In genomic region chr3:46673151-46674030, GRCh38 we compare ENCODE assay signal across 24 cellular contexts. TPM values are rescaled to one million over a fixed set of nuclear protein-coding genes. Genes with fewer than 3 reads are reported as not detected.
A peak's percentile ranks its signal among the peaks of the same experiment; 100 is the strongest.
DNase-seq lines count a peak whose midpoint lies in the region; ATAC-seq and TF ChIP-seq lines count a peak whose summit lies in the region.
"Had no signal": no experiment of that assay in that cellular context is flagged by ENCODE, and none has a peak within 500 bp of the region (broad histone marks: within the 10 kb centered on the region; RNA-seq: fewer than 3 reads in every experiment).

No MANE protein-coding gene starts in this region.

- intact Hi-C loops in Right ventricle myocardium inferior (cut with DNase I) (no loop called here), heart right ventricle (cut with DNase I) (no loop called here), adrenal gland (cut with DNase I) (no loop called here), stomach (cut with DNase I; ENCODE audit: low total_unique reads) (no loop called here)

- H3K27ac Mint-ChIP-seq in type B pancreatic cell = peak overlapping the region; percentile 26
- H3K27ac Mint-ChIP-seq: activated T-cell treated with anti-CD3 and anti-CD28 coated beads, Interleukin-2, amount 50 U/mL, for 72 hours; CD8-positive, alpha-beta T cell; T-helper 17 cell had no signal

- H3K4me3 Mint-ChIP-seq in type B pancreatic cell = no peak overlapping the region
- H3K4me3 Mint-ChIP-seq: activated T-cell treated with anti-CD3 and anti-CD28 coated beads, Interleukin-2, amount 50 U/mL, for 72 hours; CD8-positive, alpha-beta T cell; T-helper 17 cell had no signal

- no peak for ATAC-seq in Right ventricle myocardium inferior
- no peak for ATAC-seq in heart right ventricle
- no peak for ATAC-seq in left lobe of liver
- no peak for ATAC-seq in GM21423 (IDR thresholded peaks at IDR 0.05; ENCODE audit: unreplicated experiment)
- ATAC-seq: activated T-cell treated with anti-CD3 and anti-CD28 coated beads, Interleukin-2, amount 50 U/mL, for 72 hours; CD8-positive, alpha-beta T cell; gastroesophageal sphincter; PC-3; T-helper 17 cell had no signal

- H3K4me1 ChIP-seq in heart right ventricle (peaks cover 2 to 27% (median 20%) of the 10 kb centered on the region in 9 donors), adrenal gland (replicated peaks in 1 of 2) (no peaks in the 10 kb centered on the region), stomach (peaks cover 0 to 14% (median 9%) of the 10 kb centered on the region in 4 donors)
- H3K4me1 ChIP-seq: gastroesophageal sphincter, uterus had no signal

- no peak for TF ChIP-seq EP300 in stomach (IDR thresholded peaks at IDR 0.05)

- H3K9me3 ChIP-seq in heart right ventricle (no peaks in the 10 kb centered on the region), adrenal gland (replicated peaks in 1 of 3) (no peaks in the 10 kb centered on the region), stomach (no peaks in the 10 kb centered on the region)
- H3K9me3 ChIP-seq: esophagus muscularis mucosa, gastroesophageal sphincter, MG63, uterus had no signal

- H3K4me3 ChIP-seq in heart right ventricle (no peak overlapping the region), adrenal gland (no peak overlapping the region), stomach (no peak overlapping the region)
- H3K4me3 ChIP-seq: esophagus muscularis mucosa, gastroesophageal sphincter, MG63, skin epidermis, uterus had no signal

- H3K27ac ChIP-seq in heart right ventricle = no peak overlapping the region
- no peak overlapping the region for H3K27ac ChIP-seq in adrenal gland
- no peak overlapping the region for H3K27ac ChIP-seq in stomach
- H3K27ac ChIP-seq: esophagus muscularis mucosa, gastroesophageal sphincter, skin epidermis, uterus had no signal

- H3K27me3 ChIP-seq in heart right ventricle = no peaks in the 10 kb centered on the region
- H3K27me3 ChIP-seq in adrenal gland = no peaks in the 10 kb centered on the region
- H3K27me3 ChIP-seq in stomach = no peaks in the 10 kb centered on the region
- H3K27me3 ChIP-seq: esophagus muscularis mucosa, gastroesophageal sphincter, MG63, uterus had no signal

- WGBS in heart right ventricle, 2 donors = 91% methylated on average over 10 of the region's 10 CpGs
- 88 to 96% (median 92%) methylated on average over 9 to 10 of the region's 10 CpGs for WGBS in adrenal gland, 4 donors
- 86 to 90% (median 87%) methylated on average over 10 of the region's 10 CpGs for WGBS in stomach, 5 donors

- H3K4me1 Mint-ChIP-seq in type B pancreatic cell (ENCODE audit: unreplicated experiment) = no peaks in the 10 kb centered on the region

- no peaks in the 10 kb centered on the region for H3K27me3 Mint-ChIP-seq in type B pancreatic cell
- H3K27me3 Mint-ChIP-seq: T-helper 17 cell had no signal

- no peak for TF ChIP-seq POLR2A in adrenal gland (IDR thresholded peaks at IDR 0.05)
- no peak for TF ChIP-seq POLR2A in stomach (IDR thresholded peaks at IDR 0.05)

- DNase-seq in Right ventricle myocardium inferior (ENCODE audit: missing footprints) (peak; percentile 45), heart right ventricle (no peak), adrenal gland (peak in 4 of 7 donors; percentile 0 to 10 (median 8)), left lobe of liver (ENCODE audit: low spot score) (peak; percentile 29), type B pancreatic cell (ENCODE audit: extremely low spot score, unreplicated experiment) (no peak), NCI-H2081 (lab: John Stamatoyannopoulos, UW) (no peak), stomach (no peak)
- DNase-seq: activated T-cell treated with anti-CD3 and anti-CD28 coated beads, Interleukin-2, amount 50 U/mL, for 72 hours; amygdala; CD8-positive, alpha-beta T cell; central memory CD4-positive, alpha-beta T cell; MG63; NCI-H1436 treated with DMSO at 0.1 percent for 48 hours; NCI-H2171 treated with DMSO at 0.1 percent for 48 hours; occipital lobe; PC-3; stimulated activated CD4-positive, alpha-beta T cell treated with anti-CD3 and anti-CD28 coated beads, Interleukin-4, amount 100 ng/mL, for 4 hours had no signal

- H3K36me3 Mint-ChIP-seq in type B pancreatic cell = no peaks in the 10 kb centered on the region

- no peaks in the 10 kb centered on the region for H3K9me3 Mint-ChIP-seq in type B pancreatic cell
- H3K9me3 Mint-ChIP-seq: activated T-cell treated with anti-CD3 and anti-CD28 coated beads, Interleukin-2, amount 50 U/mL, for 72 hours; CD8-positive, alpha-beta T cell had no signal

- H3K36me3 ChIP-seq in heart right ventricle (peaks cover 0 to 73% (median 11%) of the 10 kb centered on the region in 9 donors), adrenal gland (replicated peaks in 1 of 2) (no peaks in the 10 kb centered on the region), stomach (peaks cover 0 to 50% (median 26%) of the 10 kb centered on the region in 4 donors)
- H3K36me3 ChIP-seq: MG63, uterus had no signal

- no peak for TF ChIP-seq CTCF in heart right ventricle (IDR thresholded peaks at IDR 0.05)
- no peak for TF ChIP-seq CTCF in adrenal gland (IDR thresholded peaks at IDR 0.05)
- TF ChIP-seq CTCF in type B pancreatic cell (conservative IDR thresholded peaks at IDR 0.05) = no peak
- no peak for TF ChIP-seq CTCF in stomach (IDR thresholded peaks at IDR 0.05)

RNA-seq across cellular contexts. Expression of gene ALS2CL, which starts 20.1 kb away (rescaled TPM):
- total RNA-seq in Right ventricle myocardium inferior (36.9 TPM), heart right ventricle (10 to 100 TPM; 16.3 to 41.6 (median 21.6) TPM), adrenal gland (10 to 100 TPM in 4 of 8 donors, 1 to 10 TPM in 4; 2.6 to 15.6 (median 10.1) TPM), left lobe of liver (24.2 TPM), type B pancreatic cell (ENCODE audit: low replicate concordance) (31.7 and 70.8 TPM in 2 replicates), stomach (100 to 1,000 TPM in 1 of 5 donors, 10 to 100 TPM in 4; 10.8 to 107 (median 50.0) TPM)
- polyA plus RNA-seq in heart right ventricle (100 to 1,000 TPM in 1 of 2 donors, 10 to 100 TPM in 1; 15.6 to 102 TPM), adrenal gland (10 to 100 TPM in 2 of 3 donors, 1 to 10 TPM in 1; 1.5 to 48.3 (median 36.8) TPM), stomach (100 to 1,000 TPM in 1 of 3 donors, 1 to 10 TPM in 2; 5.3 to 103 (median 9.3) TPM)

RNA-seq across cellular contexts. Expression of gene TMIE, which starts 27.8 kb away (rescaled TPM):
- total RNA-seq in Right ventricle myocardium inferior (0.89 TPM), heart right ventricle (1 to 10 TPM in 1 of 10 donors, under 1 TPM in 8, not detected in 1; 0.21 to 1.1 (median 0.48) TPM), adrenal gland (1 to 10 TPM in 5 of 8 donors, under 1 TPM in 3; 0.30 to 2.6 (median 1.2) TPM), left lobe of liver (0.33 TPM), type B pancreatic cell (ENCODE audit: low replicate concordance) (0.48 and 0.62 TPM in 2 replicates), stomach (under 1 TPM in 1 of 5 donors, not detected in 4; 0.55 TPM)
- polyA plus RNA-seq in heart right ventricle (1 to 10 TPM in 1 of 2 donors, under 1 TPM in 1; 0.39 to 1.2 TPM), adrenal gland (10 to 100 TPM in 1 of 3 donors, 1 to 10 TPM in 2; 4.1 to 21.4 (median 5.4) TPM), stomach (1 to 10 TPM in 1 of 3 donors, under 1 TPM in 1, not detected in 1; 0.46 to 1.0 TPM)

RNA-seq across cellular contexts. Expression of gene PRSS50, which starts 44.3 kb away (rescaled TPM):
- total RNA-seq in Right ventricle myocardium inferior (0.11 TPM), heart right ventricle (under 1 TPM in 8 of 10 donors, not detected in 2; 0.09 to 0.37 (median 0.25) TPM), adrenal gland (under 1 TPM in 4 of 8 donors, not detected in 4; 0.07 to 0.30 (median 0.12) TPM), left lobe of liver (0.13 TPM), type B pancreatic cell (ENCODE audit: low replicate concordance) (1.1 and 1.2 TPM in 2 replicates), stomach (under 1 TPM in 1 of 5 donors, not detected in 4; under 0.01 TPM)
- polyA plus RNA-seq in heart right ventricle (under 1 TPM; 0.43 to 0.88 TPM), adrenal gland (1 to 10 TPM in 1 of 3 donors, under 1 TPM in 2; 0.20 to 1.9 (median 0.61) TPM), stomach (under 1 TPM in 1 of 3 donors, not detected in 2; 0.10 TPM)
- total RNA-seq: CD8-positive, alpha-beta T cell; PC-3; SK-MEL-5; T-helper 17 cell had no signal

Comparison
In these comparisons a context has a peak if more than half of its experiments do, and no peak if none do; other contexts are left out.
1. DNase-seq: peak in Right ventricle myocardium inferior (single experiment), adrenal gland (4 of 7) and left lobe of liver (single experiment); none in heart right ventricle (0 of 2), type B pancreatic cell (single experiment), NCI-H2081 (0 of 2) and stomach (single experiment).